In the genomic region with DNA sequence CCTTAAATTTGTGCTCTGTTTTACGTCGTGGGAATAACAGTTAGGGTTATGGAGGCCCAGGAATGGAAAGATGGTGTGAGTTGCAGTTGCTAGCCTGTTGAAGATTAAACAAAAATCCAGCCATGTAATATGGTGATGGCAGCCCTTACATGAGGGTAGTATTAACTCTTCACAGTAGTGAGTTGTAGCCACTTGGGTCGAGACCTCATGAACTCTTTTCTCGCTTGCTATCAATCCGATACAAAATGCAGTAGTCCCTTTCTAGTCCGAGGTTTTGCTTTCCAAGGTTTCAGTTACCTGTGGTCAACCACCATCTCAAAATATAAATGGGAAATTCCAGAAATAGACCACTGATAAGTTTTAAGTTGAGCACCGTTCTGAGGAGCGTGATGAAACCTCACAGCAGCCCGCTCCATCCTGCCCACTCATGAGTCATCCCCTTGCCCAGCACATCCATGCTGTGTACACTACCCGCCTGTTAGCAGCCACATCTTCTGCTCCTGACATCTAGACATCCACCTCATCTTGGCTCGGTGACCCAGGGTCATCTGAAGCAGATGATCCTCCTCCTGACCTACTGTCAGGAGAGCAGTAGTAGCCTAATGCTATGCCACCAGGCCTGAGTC, we compare ENCODE assay signal across 16 cellular contexts.
DNase-seq lines count a peak whose midpoint lies in the region; TF ChIP-seq lines count a peak whose summit lies in the region.
"Had no signal": no experiment of that assay in that cellular context is flagged by ENCODE, and none has a peak within 500 bp of the region (broad histone marks: within the 10 kb centered on the region; RNA-seq: fewer than 3 reads in every experiment).

No MANE protein-coding gene starts in this region.

- peak; percentile 74 for DNase-seq in H4 (ENCODE audit: low spot score)
- peak; percentile 59 for DNase-seq in NCI-H69 (lab: John Stamatoyannopoulos, UW)
- DNase-seq in activated T-helper 2 cell treated with anti-CD3 and anti-CD28 coated beads, Interferon-gamma antibody, Interleukin-2, Interleukin-4, amounts not matched to agents 10 μg/mL and 5 μg/mL and 100 μg/mL, durations not matched to agents 14 hours and 24 hours and 36 hours (ENCODE audit: low spot score) = no peak
- DNase-seq in kidney tubule cell (ENCODE audit: low spot score) = peak; percentile 61
- DNase-seq in dedifferentiated amniotic fluid mesenchymal stem cell (ENCODE audit: extremely low spot score) = no peak
- no peak for DNase-seq in A673 (ENCODE audit: low spot score)
- no peak for DNase-seq in stimulated activated CD4-positive, alpha-beta T cell treated with anti-CD3 and anti-CD28 coated beads, Interleukin-4, amount 100 ng/mL, for 1 hour
- no peak for DNase-seq in activated CD4-positive, alpha-beta T cell treated with anti-CD3 and anti-CD28 coated beads, Interleukin-2, amount 50 U/mL, for 4 hours
- DNase-seq: left ventricle myocardium inferior, MM.1S, NCI-H446, SHP77, small intestine, WERI-Rb-1 had no signal

- no peak overlapping the region for H3K4me3 ChIP-seq in A673 (ENCODE audit: low read depth, low read length, poor library complexity, severe bottlenecking)
- H3K4me3 ChIP-seq: left ventricle myocardium inferior, thoracic aorta had no signal

- no peaks in the 10 kb centered on the region for H3K9me3 ChIP-seq in A673 (ENCODE audit: low read depth, low read length, poor library complexity, severe bottlenecking)
- H3K9me3 ChIP-seq: left ventricle myocardium inferior, thoracic aorta had no signal

- H3K36me3 ChIP-seq in A673 (ENCODE audit: insufficient read depth, low read length, poor library complexity, severe bottlenecking) = no peaks in the 10 kb centered on the region
- H3K36me3 ChIP-seq: thoracic aorta, WERI-Rb-1 had no signal

- H3K4me1 Mint-ChIP-seq in activated T-helper 2 cell treated with anti-CD3 and anti-CD28 coated beads, Interferon-gamma antibody, Interleukin-2, Interleukin-4, amounts not matched to agents 10 μg/mL and 5 μg/mL and 100 μg/mL, durations not matched to agents 14 hours and 24 hours and 36 hours (ENCODE audit: low read depth) = peaks cover 2% of the 10 kb centered on the region

- H3K4me3 Mint-ChIP-seq in activated T-helper 2 cell treated with anti-CD3 and anti-CD28 coated beads, Interferon-gamma antibody, Interleukin-2, Interleukin-4, amounts not matched to agents 10 μg/mL and 5 μg/mL and 100 μg/mL, durations not matched to agents 14 hours and 24 hours and 36 hours (ENCODE audit: low read depth) = no peak overlapping the region

- peak overlapping the region; percentile 27 for H3K27ac Mint-ChIP-seq in activated T-helper 2 cell treated with anti-CD3 and anti-CD28 coated beads, Interferon-gamma antibody, Interleukin-2, Interleukin-4, amounts not matched to agents 10 μg/mL and 5 μg/mL and 100 μg/mL, durations not matched to agents 14 hours and 24 hours and 36 hours

- H3K27ac ChIP-seq in A673 (ENCODE audit: low read depth, low read length, poor library complexity, severe bottlenecking) = no peak overlapping the region
- H3K27ac ChIP-seq: C4-2B, left ventricle myocardium inferior, thoracic aorta, WERI-Rb-1 had no signal

- H3K27me3 ChIP-seq in A673 (replicated peaks; ENCODE audit: insufficient read depth, low read depth, low read length, poor library complexity) = no peaks in the 10 kb centered on the region

- BruUV-seq in A673 (replicated peaks; lab: Mats Ljungman, UMichigan) = no TSS peak

- peaks cover 4% of the 10 kb centered on the region for H3K36me3 Mint-ChIP-seq in activated T-helper 2 cell treated with anti-CD3 and anti-CD28 coated beads, Interferon-gamma antibody, Interleukin-2, Interleukin-4, amounts not matched to agents 10 μg/mL and 5 μg/mL and 100 μg/mL, durations not matched to agents 14 hours and 24 hours and 36 hours (ENCODE audit: low read depth)

- H3K4me1 ChIP-seq in A673 (ENCODE audit: insufficient read depth, low read length, poor library complexity, severe bottlenecking) = no peaks in the 10 kb centered on the region

- POLR2A ChIA-PET in A673 (lab: Charles Lee; ENCODE audit: low non-redundant PET) = no interaction called here

- peaks cover 25% of the 10 kb centered on the region for H3K9me3 Mint-ChIP-seq in activated T-helper 2 cell treated with anti-CD3 and anti-CD28 coated beads, Interferon-gamma antibody, Interleukin-2, Interleukin-4, amounts not matched to agents 10 μg/mL and 5 μg/mL and 100 μg/mL, durations not matched to agents 14 hours and 24 hours and 36 hours

- no peak for TF ChIP-seq CTCF in A673 (conservative IDR thresholded peaks at IDR 0.05; ENCODE audit: low read depth, low read length)

- CTCF ChIA-PET in A673 (lab: Charles Lee) = no interaction called here

- H3K27me3 Mint-ChIP-seq in activated T-helper 2 cell treated with anti-CD3 and anti-CD28 coated beads, Interferon-gamma antibody, Interleukin-2, Interleukin-4, amounts not matched to agents 10 μg/mL and 5 μg/mL and 100 μg/mL, durations not matched to agents 14 hours and 24 hours and 36 hours (ENCODE audit: low read depth) = no peaks in the 10 kb centered on the region

- intact Hi-C loops in activated T-helper 2 cell treated with anti-CD3 and anti-CD28 coated beads, Interferon-gamma antibody, Interleukin-2, Interleukin-4, amounts not matched to agents 10 μg/mL and 5 μg/mL and 100 μg/mL, durations not matched to agents 14 hours and 24 hours and 36 hours (cut with micrococcal nuclease) = no loop called here
- intact Hi-C loops in A673 (cut with micrococcal nuclease; ENCODE audit: unreplicated experiment) = no loop called here

Comparison
In these comparisons a context has a peak if more than half of its experiments do, and no peak if none do; other contexts are left out.
1. DNase-seq: peak in H4 (single experiment), NCI-H69 (single experiment) and kidney tubule cell (single experiment); none in activated T-helper 2 cell treated with anti-CD3 and anti-CD28 coated beads, Interferon-gamma antibody, Interleukin-2, Interleukin-4, amounts not matched to agents 10 μg/mL and 5 μg/mL and 100 μg/mL, durations not matched to agents 14 hours and 24 hours and 36 hours (single experiment), dedifferentiated amniotic fluid mesenchymal stem cell (single experiment), A673 (single experiment), stimulated activated CD4-positive, alpha-beta T cell treated with anti-CD3 and anti-CD28 coated beads, Interleukin-4, amount 100 ng/mL, for 1 hour (single experiment) and activated CD4-positive, alpha-beta T cell treated with anti-CD3 and anti-CD28 coated beads, Interleukin-2, amount 50 U/mL, for 4 hours (0 of 2).